ENCODE assay signal across 1 cellular context in the genomic region with DNA sequence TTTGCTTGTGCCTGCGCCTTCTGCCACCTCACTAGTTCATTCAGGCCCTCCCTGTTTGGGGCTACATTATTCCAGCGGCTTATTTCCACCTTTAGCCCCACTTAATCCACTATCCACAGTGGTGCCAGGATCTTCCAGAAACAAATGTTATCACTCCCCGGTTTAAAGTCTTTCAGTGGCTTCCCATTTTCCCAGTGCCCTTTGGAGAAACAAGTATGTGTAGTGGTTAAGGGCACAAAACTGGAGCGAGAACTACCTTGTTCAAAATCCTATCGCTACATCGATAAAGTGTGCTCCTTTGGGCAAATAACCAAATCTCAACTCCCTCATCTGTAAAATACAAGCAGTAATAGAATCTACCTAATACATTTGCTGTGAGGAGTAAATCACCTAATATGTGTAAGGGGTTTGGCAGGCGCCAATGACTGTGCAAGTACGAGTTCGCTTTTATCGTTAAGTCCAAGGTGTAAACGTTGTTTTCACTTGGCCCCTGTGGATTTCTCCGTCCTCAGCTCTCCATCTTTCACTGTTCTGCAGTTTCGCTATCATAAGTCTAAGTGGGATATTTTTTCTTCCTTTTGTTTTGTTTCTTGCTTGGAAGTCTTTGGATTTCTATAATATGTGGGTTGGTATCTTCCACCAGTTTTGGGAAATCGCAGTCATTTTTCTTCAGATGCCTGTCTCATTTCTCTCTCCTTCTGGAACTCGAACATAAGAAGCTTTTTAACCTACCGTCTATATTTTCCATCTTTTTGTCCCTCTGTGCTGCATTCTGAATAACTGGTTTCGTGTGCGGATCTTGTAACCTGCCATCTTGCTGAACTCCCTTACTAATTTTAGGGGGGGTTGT.
TF ChIP-seq lines count a peak whose summit lies in the region.

No MANE protein-coding gene starts in this region.

TF ChIP-seq in endothelial cell of umbilical vein, 7 proteins besides CTCF, POLR2A, EP300 and RAD21:
- TF ChIP-seq EZH2 (IDR thresholded peaks at IDR 0.05; ENCODE audit: borderline replicate concordance, low read depth, low read length, severe bottlenecking), result no peak
- TF ChIP-seq GATA2 (IDR thresholded peaks at IDR 0.05; ENCODE audit: insufficient read depth, insufficient read length, low read depth, low read length), result no peak
- no peak for TF ChIP-seq POLR2AphosphoS5 (IDR thresholded peaks at IDR 0.05; ENCODE audit: insufficient read depth, low read depth, low read length)
- no peak for TF ChIP-seq MYC (IDR thresholded peaks at IDR 0.05; ENCODE audit: low read depth, low read length)
- no peak for TF ChIP-seq FOS (IDR thresholded peaks at IDR 0.05; ENCODE audit: borderline replicate concordance, insufficient read depth, low read length)
- TF ChIP-seq JUN (IDR thresholded peaks at IDR 0.05; ENCODE audit: borderline replicate concordance, insufficient read depth, insufficient read length, low read depth), result no peak
- TF ChIP-seq, protein P1, sequence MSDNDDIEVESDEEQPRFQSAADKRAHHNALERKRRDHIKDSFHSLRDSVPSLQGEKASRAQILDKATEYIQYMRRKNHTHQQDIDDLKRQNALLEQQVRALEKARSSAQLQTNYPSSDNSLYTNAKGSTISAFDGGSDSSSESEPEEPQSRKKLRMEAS (IDR thresholded peaks at IDR 0.05; ENCODE audit: insufficient read depth, insufficient read length), result no peak
